ENCODE assay signal across 1 cellular context in the genomic region with DNA sequence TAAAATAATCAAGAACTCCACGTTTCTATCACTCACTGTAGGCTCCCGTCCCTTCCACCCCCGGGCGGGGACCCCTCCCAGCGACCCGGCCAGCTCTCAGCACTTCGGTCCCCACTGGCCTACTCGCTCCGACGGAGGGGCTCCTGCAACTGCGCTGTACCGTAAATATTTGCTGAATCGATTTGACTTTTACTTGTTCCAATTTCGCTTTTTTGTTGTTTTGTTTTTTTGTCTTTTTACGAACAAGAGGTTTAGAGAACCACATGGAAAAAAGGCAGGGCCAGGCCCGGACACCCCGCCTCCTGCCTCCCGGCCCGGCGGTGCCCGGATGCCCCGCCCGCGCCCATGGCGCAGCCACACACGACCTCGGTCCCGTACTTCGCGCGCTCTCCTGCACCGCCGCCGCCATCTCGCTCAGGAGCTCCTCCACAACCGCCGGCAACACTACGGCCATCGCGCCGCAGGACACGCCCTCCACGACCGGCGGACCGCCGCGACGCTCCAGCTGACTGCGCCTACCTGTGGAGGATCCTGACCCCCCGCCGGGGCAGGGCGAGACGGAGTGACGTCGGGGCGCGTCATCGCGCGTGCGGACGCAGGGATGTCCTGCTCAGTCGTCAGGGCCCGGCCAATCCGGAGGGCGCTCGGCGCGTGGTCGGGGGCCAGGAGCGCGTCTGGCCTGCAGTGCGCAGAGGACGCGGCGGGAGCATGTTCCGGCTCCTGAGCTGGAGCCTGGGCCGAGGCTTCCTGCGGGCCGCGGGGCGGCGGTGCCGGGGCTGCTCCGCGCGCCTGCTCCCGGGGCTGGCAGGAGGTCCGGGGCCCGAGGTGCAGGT.
TF ChIP-seq lines count a peak whose summit lies in the region.

A gene with protein sequence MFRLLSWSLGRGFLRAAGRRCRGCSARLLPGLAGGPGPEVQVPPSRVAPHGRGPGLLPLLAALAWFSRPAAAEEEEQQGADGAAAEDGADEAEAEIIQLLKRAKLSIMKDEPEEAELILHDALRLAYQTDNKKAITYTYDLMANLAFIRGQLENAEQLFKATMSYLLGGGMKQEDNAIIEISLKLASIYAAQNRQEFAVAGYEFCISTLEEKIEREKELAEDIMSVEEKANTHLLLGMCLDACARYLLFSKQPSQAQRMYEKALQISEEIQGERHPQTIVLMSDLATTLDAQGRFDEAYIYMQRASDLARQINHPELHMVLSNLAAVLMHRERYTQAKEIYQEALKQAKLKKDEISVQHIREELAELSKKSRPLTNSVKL (plus strand): TSS at position 684 of the 833 bp plus-strand sequence. CDS start 25 bp downstream, at position 709.
A gene with protein sequence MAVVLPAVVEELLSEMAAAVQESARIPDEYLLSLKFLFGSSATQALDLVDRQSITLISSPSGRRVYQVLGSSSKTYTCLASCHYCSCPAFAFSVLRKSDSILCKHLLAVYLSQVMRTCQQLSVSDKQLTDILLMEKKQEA (minus strand): TSS at position 564 of the 833 bp plus-strand sequence. CDS start 110 bp downstream, at position 454.

TF ChIP-seq in GM12878, 131 proteins besides CTCF, POLR2A, EP300 and RAD21 (continued from another document and continues in another):
- TF ChIP-seq TCF3 (IDR thresholded peaks at IDR 0.05; ENCODE audit: borderline replicate concordance, insufficient read depth, low read depth, low read length) (0 out of 2 replicates have a peak, but pooled peaks have one; percentile 47), CREB1 (IDR thresholded peaks at IDR 0.05; ENCODE audit: low read depth) (peak; percentile 99), ZZZ3 (IDR thresholded peaks at IDR 0.05; ENCODE audit: control insufficient read depth, insufficient read length, low read depth) (no peak), EZH2 (IDR thresholded peaks at IDR 0.05; ENCODE audit: borderline replicate concordance, control insufficient read depth, low read depth, low read length) (no peak), SMARCA5 (IDR thresholded peaks at IDR 0.05) (peak; percentile 87; the same call in 1 of the 2 replicates), CHD1 (IDR thresholded peaks at IDR 0.05; ENCODE audit: low read depth, low read length) (no peak), ZNF384 (IDR thresholded peaks at IDR 0.05; ENCODE audit: borderline replicate concordance, low read depth, low read length) (no peak), MTA2 (IDR thresholded peaks at IDR 0.05; ENCODE audit: low read depth) (no peak), SIX5 (IDR thresholded peaks at IDR 0.05; ENCODE audit: low read depth, low read length, severe bottlenecking) (no peak), SMAD1 (IDR thresholded peaks at IDR 0.05; ENCODE audit: low read depth, partially characterized antibody) (no peak), BMI1 (IDR thresholded peaks at IDR 0.05; ENCODE audit: borderline replicate concordance) (no peak), JUND (IDR thresholded peaks at IDR 0.05; ENCODE audit: low read depth, low read length) (no peak), PML (IDR thresholded peaks at IDR 0.05; ENCODE audit: low read length) (0 out of 2 replicates have a peak, but pooled peaks have one; percentile 43), ZNF24 (IDR thresholded peaks at IDR 0.05) (0 out of 2 replicates have a peak, but pooled peaks have one; percentile 29), DPF2 (IDR thresholded peaks at IDR 0.05) (peak; percentile 56), RFX5 (IDR thresholded peaks at IDR 0.05; ENCODE audit: low read depth, low read length) (peak; percentile 71; the same call in 1 of the 2 replicates), BHLHE40 (IDR thresholded peaks at IDR 0.05; ENCODE audit: borderline replicate concordance in 1 of 2, low read depth in 2 of 2, low read length in 1 of 2) (peak; percentile 74 to 91; a peak in 3 of 4 replicates), MEF2B (IDR thresholded peaks at IDR 0.05; ENCODE audit: partially characterized antibody, poor library complexity, severe bottlenecking) (no peak), PAX8 (IDR thresholded peaks at IDR 0.05) (no peak), KDM1A (IDR thresholded peaks at IDR 0.05; ENCODE audit: borderline replicate concordance) (no peak), YY1 (IDR thresholded peaks at IDR 0.05; ENCODE audit: low read depth, low read length) (peak; percentile 85), TCF7 (IDR thresholded peaks at IDR 0.05; ENCODE audit: borderline replicate concordance) (no peak), FOS (IDR thresholded peaks at IDR 0.05; ENCODE audit: borderline replicate concordance, extremely low read depth, insufficient read length) (no peak), MEF2A (IDR thresholded peaks at IDR 0.05; ENCODE audit: insufficient read depth, low read depth, low read length) (no peak), NR2C2 (IDR thresholded peaks at IDR 0.05; ENCODE audit: borderline replicate concordance, control insufficient read depth, insufficient read length, low read depth) (no peak), WRNIP1 (IDR thresholded peaks at IDR 0.05; ENCODE audit: borderline replicate concordance, low read depth, low read length) (no peak), STAT3 (IDR thresholded peaks at IDR 0.05; ENCODE audit: low read depth, low read length) (no peak), IKZF1 (conservative IDR thresholded peaks at IDR 0.05) (peak; percentile 85), RELA (IDR thresholded peaks at IDR 0.05; ENCODE audit: borderline replicate concordance, partially characterized antibody) (no peak), SREBF2 (IDR thresholded peaks at IDR 0.05; ENCODE audit: low read length) (no peak), CBFB (IDR thresholded peaks at IDR 0.05; ENCODE audit: low read depth) (no peak), SRF (IDR thresholded peaks at IDR 0.05; ENCODE audit: low read depth in 2 of 2, low read length in 2 of 2) (no peak), NRF1 (conservative IDR thresholded peaks at IDR 0.05; ENCODE audit: low read depth, low read length) (no peak), ZNF207 (IDR thresholded peaks at IDR 0.05; ENCODE audit: borderline replicate concordance) (peak; percentile 40; the same call in 1 of the 2 replicates)
- TF ChIP-seq, protein P1, sequence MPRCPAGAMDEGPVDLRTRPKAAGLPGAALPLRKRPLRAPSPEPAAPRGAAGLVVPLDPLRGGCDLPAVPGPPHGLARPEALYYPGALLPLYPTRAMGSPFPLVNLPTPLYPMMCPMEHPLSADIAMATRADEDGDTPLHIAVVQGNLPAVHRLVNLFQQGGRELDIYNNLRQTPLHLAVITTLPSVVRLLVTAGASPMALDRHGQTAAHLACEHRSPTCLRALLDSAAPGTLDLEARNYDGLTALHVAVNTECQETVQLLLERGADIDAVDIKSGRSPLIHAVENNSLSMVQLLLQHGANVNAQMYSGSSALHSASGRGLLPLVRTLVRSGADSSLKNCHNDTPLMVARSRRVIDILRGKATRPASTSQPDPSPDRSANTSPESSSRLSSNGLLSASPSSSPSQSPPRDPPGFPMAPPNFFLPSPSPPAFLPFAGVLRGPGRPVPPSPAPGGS (IDR thresholded peaks at IDR 0.05; ENCODE audit: borderline replicate concordance, insufficient read depth, low read depth, low read length, poor library complexity, severe bottlenecking), result peak; percentile 39
- TF ChIP-seq, protein P2, sequence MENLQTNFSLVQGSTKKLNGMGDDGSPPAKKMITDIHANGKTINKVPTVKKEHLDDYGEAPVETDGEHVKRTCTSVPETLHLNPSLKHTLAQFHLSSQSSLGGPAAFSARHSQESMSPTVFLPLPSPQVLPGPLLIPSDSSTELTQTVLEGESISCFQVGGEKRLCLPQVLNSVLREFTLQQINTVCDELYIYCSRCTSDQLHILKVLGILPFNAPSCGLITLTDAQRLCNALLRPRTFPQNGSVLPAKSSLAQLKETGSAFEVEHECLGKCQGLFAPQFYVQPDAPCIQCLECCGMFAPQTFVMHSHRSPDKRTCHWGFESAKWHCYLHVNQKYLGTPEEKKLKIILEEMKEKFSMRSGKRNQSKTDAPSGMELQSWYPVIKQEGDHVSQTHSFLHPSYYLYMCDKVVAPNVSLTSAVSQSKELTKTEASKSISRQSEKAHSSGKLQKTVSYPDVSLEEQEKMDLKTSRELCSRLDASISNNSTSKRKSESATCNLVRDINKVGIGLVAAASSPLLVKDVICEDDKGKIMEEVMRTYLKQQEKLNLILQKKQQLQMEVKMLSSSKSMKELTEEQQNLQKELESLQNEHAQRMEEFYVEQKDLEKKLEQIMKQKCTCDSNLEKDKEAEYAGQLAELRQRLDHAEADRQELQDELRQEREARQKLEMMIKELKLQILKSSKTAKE (IDR thresholded peaks at IDR 0.05; ENCODE audit: low read depth, poor library complexity, severe bottlenecking), result no peak
- TF ChIP-seq, protein P3, sequence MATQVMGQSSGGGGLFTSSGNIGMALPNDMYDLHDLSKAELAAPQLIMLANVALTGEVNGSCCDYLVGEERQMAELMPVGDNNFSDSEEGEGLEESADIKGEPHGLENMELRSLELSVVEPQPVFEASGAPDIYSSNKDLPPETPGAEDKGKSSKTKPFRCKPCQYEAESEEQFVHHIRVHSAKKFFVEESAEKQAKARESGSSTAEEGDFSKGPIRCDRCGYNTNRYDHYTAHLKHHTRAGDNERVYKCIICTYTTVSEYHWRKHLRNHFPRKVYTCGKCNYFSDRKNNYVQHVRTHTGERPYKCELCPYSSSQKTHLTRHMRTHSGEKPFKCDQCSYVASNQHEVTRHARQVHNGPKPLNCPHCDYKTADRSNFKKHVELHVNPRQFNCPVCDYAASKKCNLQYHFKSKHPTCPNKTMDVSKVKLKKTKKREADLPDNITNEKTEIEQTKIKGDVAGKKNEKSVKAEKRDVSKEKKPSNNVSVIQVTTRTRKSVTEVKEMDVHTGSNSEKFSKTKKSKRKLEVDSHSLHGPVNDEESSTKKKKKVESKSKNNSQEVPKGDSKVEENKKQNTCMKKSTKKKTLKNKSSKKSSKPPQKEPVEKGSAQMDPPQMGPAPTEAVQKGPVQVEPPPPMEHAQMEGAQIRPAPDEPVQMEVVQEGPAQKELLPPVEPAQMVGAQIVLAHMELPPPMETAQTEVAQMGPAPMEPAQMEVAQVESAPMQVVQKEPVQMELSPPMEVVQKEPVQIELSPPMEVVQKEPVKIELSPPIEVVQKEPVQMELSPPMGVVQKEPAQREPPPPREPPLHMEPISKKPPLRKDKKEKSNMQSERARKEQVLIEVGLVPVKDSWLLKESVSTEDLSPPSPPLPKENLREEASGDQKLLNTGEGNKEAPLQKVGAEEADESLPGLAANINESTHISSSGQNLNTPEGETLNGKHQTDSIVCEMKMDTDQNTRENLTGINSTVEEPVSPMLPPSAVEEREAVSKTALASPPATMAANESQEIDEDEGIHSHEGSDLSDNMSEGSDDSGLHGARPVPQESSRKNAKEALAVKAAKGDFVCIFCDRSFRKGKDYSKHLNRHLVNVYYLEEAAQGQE (IDR thresholded peaks at IDR 0.05; ENCODE audit: low read depth, low read length), result no peak
- TF ChIP-seq, protein P4, sequence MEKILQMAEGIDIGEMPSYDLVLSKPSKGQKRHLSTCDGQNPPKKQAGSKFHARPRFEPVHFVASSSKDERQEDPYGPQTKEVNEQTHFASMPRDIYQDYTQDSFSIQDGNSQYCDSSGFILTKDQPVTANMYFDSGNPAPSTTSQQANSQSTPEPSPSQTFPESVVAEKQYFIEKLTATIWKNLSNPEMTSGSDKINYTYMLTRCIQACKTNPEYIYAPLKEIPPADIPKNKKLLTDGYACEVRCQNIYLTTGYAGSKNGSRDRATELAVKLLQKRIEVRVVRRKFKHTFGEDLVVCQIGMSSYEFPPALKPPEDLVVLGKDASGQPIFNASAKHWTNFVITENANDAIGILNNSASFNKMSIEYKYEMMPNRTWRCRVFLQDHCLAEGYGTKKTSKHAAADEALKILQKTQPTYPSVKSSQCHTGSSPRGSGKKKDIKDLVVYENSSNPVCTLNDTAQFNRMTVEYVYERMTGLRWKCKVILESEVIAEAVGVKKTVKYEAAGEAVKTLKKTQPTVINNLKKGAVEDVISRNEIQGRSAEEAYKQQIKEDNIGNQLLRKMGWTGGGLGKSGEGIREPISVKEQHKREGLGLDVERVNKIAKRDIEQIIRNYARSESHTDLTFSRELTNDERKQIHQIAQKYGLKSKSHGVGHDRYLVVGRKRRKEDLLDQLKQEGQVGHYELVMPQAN (conservative IDR thresholded peaks at IDR 0.05), result peak; percentile 79; the same call in 1 of the 2 replicates
- TF ChIP-seq, protein P5, sequence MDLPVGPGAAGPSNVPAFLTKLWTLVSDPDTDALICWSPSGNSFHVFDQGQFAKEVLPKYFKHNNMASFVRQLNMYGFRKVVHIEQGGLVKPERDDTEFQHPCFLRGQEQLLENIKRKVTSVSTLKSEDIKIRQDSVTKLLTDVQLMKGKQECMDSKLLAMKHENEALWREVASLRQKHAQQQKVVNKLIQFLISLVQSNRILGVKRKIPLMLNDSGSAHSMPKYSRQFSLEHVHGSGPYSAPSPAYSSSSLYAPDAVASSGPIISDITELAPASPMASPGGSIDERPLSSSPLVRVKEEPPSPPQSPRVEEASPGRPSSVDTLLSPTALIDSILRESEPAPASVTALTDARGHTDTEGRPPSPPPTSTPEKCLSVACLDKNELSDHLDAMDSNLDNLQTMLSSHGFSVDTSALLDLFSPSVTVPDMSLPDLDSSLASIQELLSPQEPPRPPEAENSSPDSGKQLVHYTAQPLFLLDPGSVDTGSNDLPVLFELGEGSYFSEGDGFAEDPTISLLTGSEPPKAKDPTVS (IDR thresholded peaks at IDR 0.05; ENCODE audit: low read depth, low read length), result 0 out of 2 replicates have a peak, but pooled peaks have one; percentile 13
- TF ChIP-seq, protein P6, sequence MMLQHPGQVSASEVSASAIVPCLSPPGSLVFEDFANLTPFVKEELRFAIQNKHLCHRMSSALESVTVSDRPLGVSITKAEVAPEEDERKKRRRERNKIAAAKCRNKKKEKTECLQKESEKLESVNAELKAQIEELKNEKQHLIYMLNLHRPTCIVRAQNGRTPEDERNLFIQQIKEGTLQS (IDR thresholded peaks at IDR 0.05; ENCODE audit: borderline replicate concordance, extremely low read depth, low read depth, low read length), result no peak
- TF ChIP-seq, protein P7, sequence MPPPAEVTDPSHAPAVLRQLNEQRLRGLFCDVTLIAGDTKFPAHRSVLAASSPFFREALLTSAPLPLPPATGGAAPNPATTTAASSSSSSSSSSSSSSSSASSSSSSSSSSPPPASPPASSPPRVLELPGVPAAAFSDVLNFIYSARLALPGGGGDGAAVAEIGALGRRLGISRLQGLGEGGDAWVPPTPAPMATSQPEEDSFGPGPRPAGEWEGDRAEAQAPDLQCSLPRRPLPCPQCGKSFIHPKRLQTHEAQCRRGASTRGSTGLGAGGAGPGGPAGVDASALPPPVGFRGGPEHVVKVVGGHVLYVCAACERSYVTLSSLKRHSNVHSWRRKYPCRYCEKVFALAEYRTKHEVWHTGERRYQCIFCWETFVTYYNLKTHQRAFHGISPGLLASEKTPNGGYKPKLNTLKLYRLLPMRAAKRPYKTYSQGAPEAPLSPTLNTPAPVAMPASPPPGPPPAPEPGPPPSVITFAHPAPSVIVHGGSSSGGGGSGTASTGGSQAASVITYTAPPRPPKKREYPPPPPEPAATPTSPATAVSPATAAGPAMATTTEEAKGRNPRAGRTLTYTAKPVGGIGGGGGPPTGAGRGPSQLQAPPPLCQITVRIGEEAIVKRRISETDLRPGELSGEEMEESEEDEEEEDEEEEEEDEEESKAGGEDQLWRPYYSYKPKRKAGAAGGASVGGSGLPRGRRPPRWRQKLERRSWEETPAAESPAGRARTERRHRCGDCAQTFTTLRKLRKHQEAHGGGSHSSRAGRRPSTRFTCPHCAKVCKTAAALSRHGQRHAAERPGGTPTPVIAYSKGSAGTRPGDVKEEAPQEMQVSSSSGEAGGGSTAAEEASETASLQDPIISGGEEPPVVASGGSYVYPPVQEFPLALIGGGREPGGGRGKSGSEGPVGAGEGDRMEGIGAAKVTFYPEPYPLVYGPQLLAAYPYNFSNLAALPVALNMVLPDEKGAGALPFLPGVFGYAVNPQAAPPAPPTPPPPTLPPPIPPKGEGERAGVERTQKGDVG (CRISPR knock-in tag; IDR thresholded peaks at IDR 0.05), result no peak
- TF ChIP-seq, protein P8, sequence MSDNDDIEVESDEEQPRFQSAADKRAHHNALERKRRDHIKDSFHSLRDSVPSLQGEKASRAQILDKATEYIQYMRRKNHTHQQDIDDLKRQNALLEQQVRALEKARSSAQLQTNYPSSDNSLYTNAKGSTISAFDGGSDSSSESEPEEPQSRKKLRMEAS (IDR thresholded peaks at IDR 0.05; ENCODE audit: low read depth, low read length), result peak; percentile 79; the same call in 1 of the 2 replicates
